Comparison of ENCODE assay signal across 1 cellular context in the genomic region with DNA sequence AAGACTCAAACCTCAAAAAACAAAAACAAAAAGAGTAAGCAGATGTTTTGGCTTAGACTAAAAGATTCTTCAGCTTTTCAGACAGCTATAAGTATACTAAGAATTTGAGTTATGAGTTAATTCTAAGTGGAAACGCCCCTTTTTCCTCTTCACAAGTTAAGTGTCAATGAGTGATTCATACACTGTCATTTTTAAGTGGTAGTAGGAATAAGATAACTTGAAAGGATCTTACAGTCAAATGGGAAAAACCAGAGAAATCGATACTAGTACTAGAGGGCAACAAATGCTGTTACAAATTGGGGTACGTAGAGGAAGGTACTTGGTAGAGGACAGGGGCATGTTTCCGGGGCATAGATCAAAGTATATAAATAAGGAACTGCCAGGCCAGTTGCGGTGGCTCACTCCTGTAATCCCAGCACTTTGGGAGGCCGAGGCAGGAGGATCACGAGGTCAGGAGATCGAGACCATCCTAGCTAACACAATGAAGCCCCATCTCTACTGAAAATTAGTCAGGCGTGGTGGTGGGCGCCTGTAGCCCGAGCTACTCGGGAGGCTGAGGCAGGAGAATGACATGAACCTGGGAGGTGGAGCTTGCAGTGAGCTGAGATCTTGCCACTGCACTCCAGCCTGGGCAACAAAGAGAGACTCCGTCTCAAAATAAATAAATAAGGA.
TF ChIP-seq lines count a peak whose summit lies in the region.

No MANE protein-coding gene starts in this region.

TF ChIP-seq in K562, 482 proteins besides CTCF, POLR2A, EP300 and RAD21 (continued from another document):
- TF ChIP-seq, protein P1, sequence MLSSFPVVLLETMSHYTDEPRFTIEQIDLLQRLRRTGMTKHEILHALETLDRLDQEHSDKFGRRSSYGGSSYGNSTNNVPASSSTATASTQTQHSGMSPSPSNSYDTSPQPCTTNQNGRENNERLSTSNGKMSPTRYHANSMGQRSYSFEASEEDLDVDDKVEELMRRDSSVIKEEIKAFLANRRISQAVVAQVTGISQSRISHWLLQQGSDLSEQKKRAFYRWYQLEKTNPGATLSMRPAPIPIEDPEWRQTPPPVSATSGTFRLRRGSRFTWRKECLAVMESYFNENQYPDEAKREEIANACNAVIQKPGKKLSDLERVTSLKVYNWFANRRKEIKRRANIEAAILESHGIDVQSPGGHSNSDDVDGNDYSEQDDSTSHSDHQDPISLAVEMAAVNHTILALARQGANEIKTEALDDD (IDR thresholded peaks at IDR 0.05): no peak
- TF ChIP-seq RBM39 (optimal IDR thresholded peaks at IDR 0.05; ENCODE audit: low read depth, low read length): no peak
- no peak for TF ChIP-seq ZNF75A (CRISPR knock-in tag; IDR thresholded peaks at IDR 0.05)
- TF ChIP-seq, protein P2, sequence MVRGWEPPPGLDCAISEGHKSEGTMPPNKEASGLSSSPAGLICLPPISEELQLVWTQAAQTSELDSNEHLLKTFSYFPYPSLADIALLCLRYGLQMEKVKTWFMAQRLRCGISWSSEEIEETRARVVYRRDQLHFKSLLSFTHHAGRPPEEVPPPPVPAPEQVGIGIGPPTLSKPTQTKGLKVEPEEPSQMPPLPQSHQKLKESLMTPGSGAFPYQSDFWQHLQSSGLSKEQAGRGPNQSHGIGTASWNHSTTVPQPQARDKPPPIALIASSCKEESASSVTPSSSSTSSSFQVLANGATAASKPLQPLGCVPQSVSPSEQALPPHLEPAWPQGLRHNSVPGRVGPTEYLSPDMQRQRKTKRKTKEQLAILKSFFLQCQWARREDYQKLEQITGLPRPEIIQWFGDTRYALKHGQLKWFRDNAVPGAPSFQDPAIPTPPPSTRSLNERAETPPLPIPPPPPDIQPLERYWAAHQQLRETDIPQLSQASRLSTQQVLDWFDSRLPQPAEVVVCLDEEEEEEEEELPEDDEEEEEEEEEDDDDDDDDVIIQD (CRISPR knock-in tag; IDR thresholded peaks at IDR 0.05): no peak
- TF ChIP-seq RBFOX2 (IDR thresholded peaks at IDR 0.05; ENCODE audit: low read depth, low read length): peak; percentile 43; the same call in 1 of the 2 replicates
- TF ChIP-seq IRF2 (CRISPR knock-in tag; IDR thresholded peaks at IDR 0.05): no peak
- TF ChIP-seq SMAD3 (CRISPR knock-in tag; conservative IDR thresholded peaks at IDR 0.05): no peak
- TF ChIP-seq, protein P3, sequence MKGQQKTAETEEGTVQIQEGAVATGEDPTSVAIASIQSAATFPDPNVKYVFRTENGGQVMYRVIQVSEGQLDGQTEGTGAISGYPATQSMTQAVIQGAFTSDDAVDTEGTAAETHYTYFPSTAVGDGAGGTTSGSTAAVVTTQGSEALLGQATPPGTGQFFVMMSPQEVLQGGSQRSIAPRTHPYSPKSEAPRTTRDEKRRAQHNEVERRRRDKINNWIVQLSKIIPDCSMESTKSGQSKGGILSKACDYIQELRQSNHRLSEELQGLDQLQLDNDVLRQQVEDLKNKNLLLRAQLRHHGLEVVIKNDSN (CRISPR knock-in tag; IDR thresholded peaks at IDR 0.05): 0 out of 2 replicates have a peak, but pooled peaks have one; percentile 15
- TF ChIP-seq POLR2AphosphoS2 (IDR thresholded peaks at IDR 0.05; ENCODE audit: low read length): no peak
- TF ChIP-seq ZSCAN32 (CRISPR knock-in tag; IDR thresholded peaks at IDR 0.05): no peak
